Comparison of ENCODE assay signal across 23 cellular contexts in genomic region chr1:7624791-7625355, GRCh38.
A peak's percentile ranks its signal among the peaks of the same experiment; 100 is the strongest.
DNase-seq lines count a peak whose midpoint lies in the region; ATAC-seq, FAIRE-seq and TF ChIP-seq lines count a peak whose summit lies in the region.
"Had no signal": no experiment of that assay in that cellular context is flagged by ENCODE, and none has a peak within 500 bp of the region (broad histone marks: within the 10 kb centered on the region; RNA-seq: fewer than 3 reads in every experiment).

No MANE protein-coding gene starts in this region.

- H3K27me3 ChIP-seq in bronchial epithelial cell (ENCODE audit: control insufficient read depth, insufficient read depth, low read length) = peaks cover 2% of the 10 kb centered on the region
- H3K27me3 ChIP-seq in lower lobe of right lung (ENCODE audit: low read depth) = no peaks in the 10 kb centered on the region
- no peaks in the 10 kb centered on the region for H3K27me3 ChIP-seq in aorta (ENCODE audit: control insufficient read depth in 1 of 2, insufficient read depth in 2 of 2, low read length in 1 of 2)
- no peaks in the 10 kb centered on the region for H3K27me3 ChIP-seq in H9 (ENCODE audit: insufficient read depth, low read length)
- H3K27me3 ChIP-seq: BE2C had no signal

- H3K79me2 ChIP-seq in H9 (ENCODE audit: insufficient read depth, low read length) = no peaks in the 10 kb centered on the region

- H2BK20ac ChIP-seq in H9 (ENCODE audit: low read depth, low read length, poor library complexity, severe bottlenecking) = no peak overlapping the region

- TF ChIP-seq CTCF in HEK293 (tag by site-specific recombination; IDR thresholded peaks at IDR 0.05) (no peak), bronchial epithelial cell (IDR thresholded peaks at IDR 0.05; ENCODE audit: insufficient read depth, low read length, severe bottlenecking) (no peak), lower lobe of right lung (IDR thresholded peaks at IDR 0.05) (no peak), H9 (conservative IDR thresholded peaks at IDR 0.05) (no peak)

- H3K36me3 ChIP-seq in HEK293 (ENCODE audit: control insufficient read depth in 2 of 2, insufficient read depth in 1 of 2, low read length in 2 of 2) = no peaks in the 10 kb centered on the region
- H3K36me3 ChIP-seq in bronchial epithelial cell (ENCODE audit: control insufficient read depth, insufficient read depth, low read length) = no peaks in the 10 kb centered on the region
- H3K36me3 ChIP-seq in lower lobe of right lung = no peaks in the 10 kb centered on the region
- H3K36me3 ChIP-seq in aorta (ENCODE audit: control insufficient read depth in 1 of 2, insufficient read depth in 2 of 2, low read length in 1 of 2) = no peaks in the 10 kb centered on the region
- H3K36me3 ChIP-seq: BE2C had no signal

- H2BK120ac ChIP-seq in H9 (ENCODE audit: low read depth, low read length, poor library complexity, severe bottlenecking) = no peak overlapping the region

- no peak overlapping the region for H4K5ac ChIP-seq in H9 (ENCODE audit: insufficient read length, low read depth, low read length)

- peak; percentile 23 for FAIRE-seq in bronchial epithelial cell (lab: Jason Lieb, UNC)
- FAIRE-seq: A204.1, GM12891, GM19239 had no signal

- H3K9me3 ChIP-seq in HEK293 (ENCODE audit: control insufficient read depth, insufficient read depth, low read depth, low read length) (no peaks in the 10 kb centered on the region), lower lobe of right lung (no peaks in the 10 kb centered on the region), aorta (ENCODE audit: control insufficient read depth, low read length) (no peaks in the 10 kb centered on the region), H9 (ENCODE audit: control insufficient read depth, low read depth, low read length) (no peaks in the 10 kb centered on the region)
- H3K9me3 ChIP-seq: BE2C had no signal

- no peak overlapping the region for H3K18ac ChIP-seq in H9 (ENCODE audit: insufficient read length, low read depth, low read length)

- peak overlapping the region in 1 of 2 experiments; percentile 16; a peak in 1 of 5 replicates for H3K4me3 Mint-ChIP-seq in H9
- H3K4me3 Mint-ChIP-seq: CD8-positive, alpha-beta memory T cell; HFFc6 had no signal

- no peaks in the 10 kb centered on the region for H3K79me1 ChIP-seq in H9 (ENCODE audit: insufficient read depth, low read depth, low read length, poor library complexity, severe bottlenecking)

- H2AFZ ChIP-seq in H9 (ENCODE audit: low read length) = no peak overlapping the region

- intact Hi-C loops in lower lobe of right lung (cut with DNase I) (no loop called here), aorta (cut with DNase I) (no loop called here)

- H3K9me3 Mint-ChIP-seq in H9 = no peaks in the 10 kb centered on the region; a peak in 1 of 5 replicates
- H3K9me3 Mint-ChIP-seq: CD8-positive, alpha-beta memory T cell; HFFc6 had no signal

- ATAC-seq in lower lobe of right lung (no peak), aorta (ENCODE audit: low FRiP score) (no peak)

- H4K20me1 ChIP-seq in H9 (ENCODE audit: control insufficient read depth, insufficient read depth, insufficient read length) = no peaks in the 10 kb centered on the region

- no peaks in the 10 kb centered on the region for H3K36me3 Mint-ChIP-seq in H9 (ENCODE audit: insufficient read depth in 1 of 3, low read depth in 3 of 3)
- H3K36me3 Mint-ChIP-seq: CD4-positive, CD25-positive, alpha-beta regulatory T cell; CD8-positive, alpha-beta memory T cell had no signal

- H3K14ac ChIP-seq in H9 (ENCODE audit: insufficient read depth, low read length) = no peak overlapping the region

- no peak overlapping the region for H3K23ac ChIP-seq in H9 (ENCODE audit: insufficient read length, low read depth, low read length)

- H3K9ac ChIP-seq in H9 (ENCODE audit: extremely low read depth, insufficient read length, low read length) = no peak overlapping the region

- no peak overlapping the region for H3K56ac ChIP-seq in H9 (ENCODE audit: insufficient read length, low read depth, low read length)

- no peaks in the 10 kb centered on the region for H3K4me1 ChIP-seq in HEK293 (ENCODE audit: control insufficient read depth, insufficient read depth, low read length)
- no peaks in the 10 kb centered on the region for H3K4me1 ChIP-seq in lower lobe of right lung
- H3K4me1 ChIP-seq in aorta (ENCODE audit: control insufficient read depth in 1 of 2, insufficient read depth in 2 of 2, low read length in 2 of 2) = no peaks in the 10 kb centered on the region
- H3K4me1 ChIP-seq in H9 (ENCODE audit: insufficient read depth, low read length) = no peaks in the 10 kb centered on the region

- H3K4me1 Mint-ChIP-seq in H9 = peaks cover 6% of the 10 kb centered on the region in 2 experiments
- H3K4me1 Mint-ChIP-seq: CD4-positive, CD25-positive, alpha-beta regulatory T cell; CD8-positive, alpha-beta memory T cell had no signal

- H3K27ac Mint-ChIP-seq in H9 = no peak overlapping the region
- H3K27ac Mint-ChIP-seq: CD4-positive, CD25-positive, alpha-beta regulatory T cell; HFFc6 had no signal

- H3K27ac ChIP-seq in HEK293 (ENCODE audit: extremely low read depth, low read depth, low read length) (no peak overlapping the region), lower lobe of right lung (no peak overlapping the region), aorta (ENCODE audit: low read depth in 1 of 2, low read length in 2 of 2) (no peak overlapping the region), H9 (ENCODE audit: insufficient read length, low read depth, low read length) (no peak overlapping the region)
- H3K27ac ChIP-seq: HL-60 had no signal

- H2AK5ac ChIP-seq in H9 (ENCODE audit: insufficient read length, low read length) = no peak overlapping the region

- no peak for DNase-seq in bronchial epithelial cell (ENCODE audit: low read depth)
- DNase-seq in lower lobe of right lung = peak; percentile 32
- peak; percentile 34 to 62 for DNase-seq in aorta
- no peak for DNase-seq in H9
- DNase-seq in NCI-H510A treated with DMSO at 0.1 percent for 48 hours (lab: John Stamatoyannopoulos, UW) = no peak
- DNase-seq: ACHN; BE2C; C1 segment of cervical spinal cord; CD4-positive, CD25-positive, alpha-beta regulatory T cell; COR-L47; DMS 273 treated with DMSO at 0.1 percent for 48 hours; DMS53; DND-41; EL; HCEC 1CT; HFFc6; IMR-90 had no signal

- H3K23me2 ChIP-seq in H9 (ENCODE audit: insufficient read length, low read depth, low read length, poor library complexity, severe bottlenecking) = no peaks in the 10 kb centered on the region

- H2BK12ac ChIP-seq in H9 (ENCODE audit: insufficient read length, low read depth, low read length) = no peak overlapping the region

- H4K8ac ChIP-seq in H9 (replicated peaks; ENCODE audit: insufficient read length, low read depth, low read length) = no peak overlapping the region

- no peak overlapping the region for H3T11ph ChIP-seq in H9 (ENCODE audit: low read length)

- H3K4ac ChIP-seq in H9 (ENCODE audit: low read depth, low read length) = no peak overlapping the region

- POLR2A ChIA-PET in HEK293 (lab: Yijun Ruan, JAX) = no interaction called here

- H3K4me2 ChIP-seq in H9 (ENCODE audit: insufficient read depth, insufficient read length, low read length) = no peak overlapping the region

- CTCF ChIA-PET in HEK293 (lab: Yijun Ruan, JAX) = interaction anchor here (0.5 kb wide), 1 partner anchor 449 kb away, joined by 3 read pairs; no protein-coding TSS in a partner anchor

- no peak overlapping the region for H2BK5ac ChIP-seq in H9 (ENCODE audit: insufficient read length, low read length)

- H3K4me3 ChIP-seq in HEK293 (ENCODE audit: low read depth, low read length) (no peak overlapping the region), bronchial epithelial cell (ENCODE audit: low read depth, low read length) (no peak overlapping the region), lower lobe of right lung (no peak overlapping the region), aorta (ENCODE audit: low read length in 2 of 2) (no peak overlapping the region)

- no peak overlapping the region for H4K91ac ChIP-seq in H9 (ENCODE audit: insufficient read length, low read depth, low read length)

- H2BK15ac ChIP-seq in H9 (ENCODE audit: low read depth, low read length) = no peak overlapping the region

- peaks cover 10% of the 10 kb centered on the region for H3K27me3 Mint-ChIP-seq in H9 (ENCODE audit: low read depth)

- WGBS in aorta, 2 donors = 54 to 58% methylated on average over 5 to 7 of the region's 7 CpGs
- no CpG with 5 or more reads among the region's 7 CpGs for WGBS in H9 (ENCODE audit: extremely low coverage, insufficient read length, low lambda C conversion rate)

TF ChIP-seq in HEK293, 187 proteins besides CTCF, POLR2A, EP300 and RAD21 (continues in another document):
- no peak for TF ChIP-seq MEIS1 (CRISPR knock-in tag; IDR thresholded peaks at IDR 0.05; ENCODE audit: borderline replicate concordance)
- no peak for TF ChIP-seq ZNF600 (tag by site-specific recombination; IDR thresholded peaks at IDR 0.05)
- no peak for TF ChIP-seq BCL6B (tag by site-specific recombination; IDR thresholded peaks at IDR 0.05)
- no peak for TF ChIP-seq KLF7 (tag by site-specific recombination; IDR thresholded peaks at IDR 0.05; ENCODE audit: borderline replicate concordance)
- TF ChIP-seq ZNF707 (tag by site-specific recombination; IDR thresholded peaks at IDR 0.05) = peak; percentile 86
- no peak for TF ChIP-seq ZNF624 (tag by site-specific recombination; IDR thresholded peaks at IDR 0.05)
- TF ChIP-seq ATF2 (tag by site-specific recombination; IDR thresholded peaks at IDR 0.05; ENCODE audit: low read depth) = peak; percentile 68
- TF ChIP-seq ZFP37 (tag by site-specific recombination; IDR thresholded peaks at IDR 0.05) = no peak
- no peak for TF ChIP-seq ZNF76 (tag by site-specific recombination; IDR thresholded peaks at IDR 0.05; ENCODE audit: borderline replicate concordance, low read depth)

Comparison
In these comparisons a context has a peak if more than half of its experiments do, and no peak if none do; other contexts are left out.
1. DNase-seq: peak in lower lobe of right lung (single experiment) and aorta (2 of 2); none in bronchial epithelial cell (single experiment), H9 (single experiment) and NCI-H510A treated with DMSO at 0.1 percent for 48 hours (single experiment).